ENCODE assay signal across 22 cellular contexts in genomic region chr7:136228185-136228584, GRCh38.
A peak's percentile ranks its signal among the peaks of the same experiment; 100 is the strongest.
DNase-seq lines count a peak whose midpoint lies in the region; ATAC-seq and TF ChIP-seq lines count a peak whose summit lies in the region.
"Had no signal": no experiment of that assay in that cellular context is flagged by ENCODE, and none has a peak within 500 bp of the region (broad histone marks: within the 10 kb centered on the region; RNA-seq: fewer than 3 reads in every experiment).

No MANE protein-coding gene starts in this region.

- no peaks in the 10 kb centered on the region for H3K36me3 ChIP-seq in mesenchymal stem cell (ENCODE audit: control insufficient read depth in 1 of 2, insufficient read depth in 2 of 2, low read depth in 1 of 2, low read length in 2 of 2)
- no peaks in the 10 kb centered on the region for H3K36me3 ChIP-seq in upper lobe of left lung
- H3K36me3 ChIP-seq: BE2C, SJSA1 had no signal

- no peak for TF ChIP-seq CTCF in AG09319 (IDR thresholded peaks at IDR 0.05; ENCODE audit: low read depth, low read length)
- TF ChIP-seq CTCF in upper lobe of left lung (IDR thresholded peaks at IDR 0.05), result no peak

- no peak overlapping the region for H3K18ac ChIP-seq in mesenchymal stem cell (ENCODE audit: low read depth in 1 of 2, low read length in 2 of 2)

- no peak overlapping the region for H3K14ac ChIP-seq in mesenchymal stem cell (ENCODE audit: low read length in 2 of 2)

- H3K4ac ChIP-seq in mesenchymal stem cell (ENCODE audit: low read depth in 1 of 2, low read length in 2 of 2), result no peak overlapping the region

- H2AFZ ChIP-seq in mesenchymal stem cell (ENCODE audit: low read depth, low read length), result no peak overlapping the region

- no peak for ATAC-seq in upper lobe of left lung (ENCODE audit: low FRiP score in 2 of 2)
- ATAC-seq: HepG2, Right ventricle myocardium inferior had no signal

- H2BK5ac ChIP-seq in mesenchymal stem cell (ENCODE audit: low read depth, low read length, poor library complexity, severe bottlenecking), result no peak overlapping the region

- no peak overlapping the region for H4K8ac ChIP-seq in mesenchymal stem cell (ENCODE audit: low read length)

- TF ChIP-seq POLR2A in upper lobe of left lung (IDR thresholded peaks at IDR 0.05), result no peak

- H3K4me3 ChIP-seq in mesenchymal stem cell (ENCODE audit: insufficient read depth in 1 of 2, low read depth in 1 of 2, low read length in 2 of 2) (no peak overlapping the region), upper lobe of left lung (no peak overlapping the region)
- H3K4me3 ChIP-seq: SJSA1 had no signal

- H2BK15ac ChIP-seq in mesenchymal stem cell (ENCODE audit: low read depth, poor library complexity, severe bottlenecking), result no peak overlapping the region

- H3K79me1 ChIP-seq in mesenchymal stem cell (replicated peaks; ENCODE audit: low read length, poor library complexity, severe bottlenecking), result no peaks in the 10 kb centered on the region

- no peak overlapping the region for H2BK12ac ChIP-seq in mesenchymal stem cell (ENCODE audit: low read length in 2 of 2)

- no peak overlapping the region for H2BK120ac ChIP-seq in mesenchymal stem cell (ENCODE audit: low read depth, low read length)

- no peak overlapping the region for H2AK5ac ChIP-seq in mesenchymal stem cell (ENCODE audit: low read length, severe bottlenecking)

- H3K4me1 ChIP-seq in mesenchymal stem cell (ENCODE audit: control insufficient read depth, insufficient read depth, low read depth, low read length) (no peaks in the 10 kb centered on the region), upper lobe of left lung (no peaks in the 10 kb centered on the region)
- H3K4me1 ChIP-seq: BE2C, SJSA1 had no signal

- H4K91ac ChIP-seq in mesenchymal stem cell (ENCODE audit: low read length), result no peak overlapping the region

- no peak overlapping the region for H3K9ac ChIP-seq in mesenchymal stem cell (ENCODE audit: low read length)

- no peak overlapping the region for H3K4me2 ChIP-seq in mesenchymal stem cell (ENCODE audit: low read length, poor library complexity, severe bottlenecking)

- H3K9me3 ChIP-seq in mesenchymal stem cell (ENCODE audit: control insufficient read depth, low read length) (peaks cover 17% of the 10 kb centered on the region), upper lobe of left lung (peaks cover 0 to 6% (median 3%) of the 10 kb centered on the region in 4 donors)
- H3K9me3 ChIP-seq: BE2C, SJSA1 had no signal

- 75% methylated on average over 1 of the region's 3 CpGs for WGBS in mesenchymal stem cell
- 50 to 59% methylated on average over 3 of the region's 3 CpGs for WGBS in upper lobe of left lung, 2 donors

- H3K27ac ChIP-seq in mesenchymal stem cell (ENCODE audit: low read length, poor library complexity, severe bottlenecking) (no peak overlapping the region), upper lobe of left lung (no peak overlapping the region)
- H3K27ac ChIP-seq: HL-60, SJSA1 had no signal

- no peak overlapping the region for H3K23ac ChIP-seq in mesenchymal stem cell (ENCODE audit: low read length in 2 of 2)

- no peak for TF ChIP-seq EP300 in upper lobe of left lung (IDR thresholded peaks at IDR 0.05)

- H3K27me3 ChIP-seq in mesenchymal stem cell (ENCODE audit: control insufficient read depth in 1 of 2, insufficient read depth in 1 of 2, low read length in 2 of 2), result no peaks in the 10 kb centered on the region
- H3K27me3 ChIP-seq in upper lobe of left lung, result no peaks in the 10 kb centered on the region
- H3K27me3 ChIP-seq: BE2C, SJSA1 had no signal

- peak; percentile 5 for DNase-seq in AG09319 (ENCODE audit: extremely low read depth, low read depth)
- DNase-seq in M059J (ENCODE audit: low read depth), result peak; percentile 25
- DNase-seq in RPMI7951 (ENCODE audit: low read depth), result peak; percentile 2
- peak; percentile 74 for DNase-seq in mesenchymal stem cell
- DNase-seq in HK-2 (ENCODE audit: unreplicated experiment), result no peak
- no peak for DNase-seq in amygdala (lab: John Stamatoyannopoulos, UW)
- DNase-seq in upper lobe of left lung, result no peak
- DNase-seq: BE2C; CD4-positive, CD25-positive, alpha-beta regulatory T cell; DMS79; H9; KG1; MV-4-11; NCI-H1417; NCI-H1694 treated with DMSO at 0.1 percent for 48 hours; NCI-H2107; NCI-H82; OCI-M1 had no signal

Comparison
In these comparisons a context has a peak if more than half of its experiments do, and no peak if none do; other contexts are left out.
1. DNase-seq: peak in AG09319 (single experiment), M059J (single experiment), RPMI7951 (single experiment) and mesenchymal stem cell (single experiment); none in HK-2 (single experiment), amygdala (0 of 56) and upper lobe of left lung (0 of 2).